Comparison of ENCODE assay signal across 11 cellular contexts in the genomic region with DNA sequence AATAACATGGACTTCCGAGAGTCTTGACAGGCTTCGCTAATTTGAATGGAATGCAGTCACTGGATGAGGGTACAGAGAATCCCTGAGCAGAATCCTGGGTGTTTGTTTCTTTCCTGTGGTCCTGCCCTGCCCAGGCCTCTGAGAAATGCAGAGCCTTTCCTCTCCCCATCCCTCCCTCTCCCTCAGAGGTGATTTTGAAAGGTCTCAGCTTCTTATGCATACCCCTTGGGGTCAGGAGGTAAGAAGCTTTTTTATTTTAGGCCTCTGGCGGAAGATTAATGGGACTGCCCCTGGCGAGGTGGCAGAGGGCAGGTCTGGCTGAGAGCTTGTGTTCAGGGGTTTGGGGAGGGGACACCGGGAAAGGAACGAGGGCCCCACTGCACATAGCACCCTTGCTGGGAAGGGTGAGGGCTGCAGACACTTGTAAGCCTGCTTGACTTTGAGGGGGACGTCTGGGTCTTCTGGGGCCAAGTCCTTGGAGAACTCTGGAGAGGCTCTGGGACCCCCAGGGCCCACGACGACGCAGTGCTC.
DNase-seq lines count a peak whose midpoint lies in the region; ATAC-seq and TF ChIP-seq lines count a peak whose summit lies in the region.
"Had no signal": no experiment of that assay in that cellular context is flagged by ENCODE, and none has a peak within 500 bp of the region (broad histone marks: within the 10 kb centered on the region; RNA-seq: fewer than 3 reads in every experiment).

No MANE protein-coding gene starts in this region.

- peaks cover 58% of the 10 kb centered on the region for H3K79me1 ChIP-seq in trophoblast cell (ENCODE audit: low read length)

- peak overlapping the region; percentile 4 for H3K18ac ChIP-seq in trophoblast cell (ENCODE audit: low read length)

- peak overlapping the region; percentile 18 for H2BK5ac ChIP-seq in trophoblast cell (ENCODE audit: low read depth, low read length, poor library complexity)

- DNase-seq in adipocyte (ENCODE audit: low read depth) (peak; percentile 37), right atrium auricular region (ENCODE audit: low spot score) (no peak), trophoblast cell (peak; percentile 88 to 93), HuH-7.5 (ENCODE audit: low spot score) (no peak), DMS79 treated with DMSO at 0.1 percent for 48 hours (lab: John Stamatoyannopoulos, UW) (no peak), NCI-H1048 (lab: John Stamatoyannopoulos, UW) (no peak)
- DNase-seq: activated CD8-positive, alpha-beta memory T cell treated with anti-CD3 and anti-CD28 coated beads, Interleukin-2, amount 50 U/mL, for 48 hours; effector memory CD4-positive, alpha-beta T cell; NCI-H2081 had no signal

- H3K79me2 ChIP-seq in ACC112 (ENCODE audit: control insufficient read depth, insufficient read depth, low read length, unreplicated experiment) (no peaks in the 10 kb centered on the region), trophoblast cell (ENCODE audit: control insufficient read depth, insufficient read depth, low read length, poor library complexity) (peaks cover 4% of the 10 kb centered on the region)

- H3K9me3 ChIP-seq in adipocyte (ENCODE audit: control insufficient read depth, low read length) (no peaks in the 10 kb centered on the region), right atrium auricular region (no peaks in the 10 kb centered on the region), trophoblast cell (ENCODE audit: insufficient read depth, low read depth, low read length) (no peaks in the 10 kb centered on the region)

- peak overlapping the region; percentile 34 for H2BK120ac ChIP-seq in trophoblast cell (ENCODE audit: insufficient read depth, low read length, poor library complexity)

- peak overlapping the region; percentile 71 for H3K9ac ChIP-seq in adipocyte (ENCODE audit: low read length)
- no peak overlapping the region for H3K9ac ChIP-seq in trophoblast cell (ENCODE audit: low read length)

- no peak for TF ChIP-seq CTCF in right atrium auricular region (IDR thresholded peaks at IDR 0.05)

- H2BK12ac ChIP-seq in trophoblast cell (ENCODE audit: low read length): peak overlapping the region; percentile 46

- no CpG with 5 or more reads among the region's 10 CpGs for WGBS in trophoblast cell (ENCODE audit: extremely low coverage, insufficient coverage, insufficient read length)

- H3K27ac ChIP-seq in ACC112 (ENCODE audit: low read depth, low read length): peak overlapping the region; percentile 85
- peak overlapping the region; percentile 63 to 76 for H3K27ac ChIP-seq in right atrium auricular region
- H3K27ac ChIP-seq in trophoblast cell (ENCODE audit: low read depth, low read length): peak overlapping the region; percentile 83

- H4K8ac ChIP-seq in trophoblast cell (ENCODE audit: low read depth, low read length): peak overlapping the region; percentile 26

- H3K36me3 ChIP-seq in ACC112 (ENCODE audit: insufficient read depth, low read length) (no peaks in the 10 kb centered on the region), adipocyte (ENCODE audit: control insufficient read depth, insufficient read depth, low read length, severe bottlenecking) (no peaks in the 10 kb centered on the region), right atrium auricular region (no peaks in the 10 kb centered on the region), trophoblast cell (ENCODE audit: control insufficient read depth in 1 of 2, insufficient read depth in 2 of 2, low read length in 2 of 2) (no peaks in the 10 kb centered on the region)

- H3K27me3 ChIP-seq in ACC112 (ENCODE audit: insufficient read depth, low read length) (no peaks in the 10 kb centered on the region), adipocyte (replicated peaks; ENCODE audit: control insufficient read depth, insufficient read depth, low read length) (no peaks in the 10 kb centered on the region), right atrium auricular region (no peaks in the 10 kb centered on the region), trophoblast cell (ENCODE audit: insufficient read depth, low read length) (no peaks in the 10 kb centered on the region)

- peak overlapping the region; percentile 78 for H2AK5ac ChIP-seq in trophoblast cell (ENCODE audit: low read length)

- no peak overlapping the region for H3K23ac ChIP-seq in trophoblast cell (ENCODE audit: low read length)

- peaks cover 47% of the 10 kb centered on the region for H3K4me1 ChIP-seq in ACC112 (ENCODE audit: control insufficient read depth, insufficient read depth, low read length, unreplicated experiment)
- peaks cover 50% of the 10 kb centered on the region for H3K4me1 ChIP-seq in adipocyte (ENCODE audit: control insufficient read depth, insufficient read depth, low read length)
- H3K4me1 ChIP-seq in right atrium auricular region: peaks cover 2 to 39% of the 10 kb centered on the region in 2 donors
- H3K4me1 ChIP-seq in trophoblast cell (ENCODE audit: control insufficient read depth in 1 of 2, insufficient read depth in 2 of 2, low read length in 2 of 2): peaks cover 51 to 57% of the 10 kb centered on the region in 2 experiments

- H2AFZ ChIP-seq in ACC112 (ENCODE audit: low read length, unreplicated experiment) (no peak overlapping the region), trophoblast cell (ENCODE audit: insufficient read depth, low read length, poor library complexity) (no peak overlapping the region)

- H3K4me3 ChIP-seq in ACC112 (ENCODE audit: low read depth, low read length): no peak overlapping the region
- H3K4me3 ChIP-seq in adipocyte (ENCODE audit: low read length): no peak overlapping the region
- no peak overlapping the region for H3K4me3 ChIP-seq in right atrium auricular region
- H3K4me3 ChIP-seq in trophoblast cell (ENCODE audit: low read depth, low read length): no peak overlapping the region

- H3K14ac ChIP-seq in trophoblast cell (ENCODE audit: low read length): peak overlapping the region; percentile 33

- no peak overlapping the region for H4K12ac ChIP-seq in trophoblast cell (ENCODE audit: low read depth, low read length)

- no peak overlapping the region for H3K4me2 ChIP-seq in trophoblast cell (ENCODE audit: low read length)

- peak overlapping the region; percentile 60 for H3K4ac ChIP-seq in trophoblast cell (ENCODE audit: low read depth, low read length)

- H4K91ac ChIP-seq in trophoblast cell (ENCODE audit: low read depth, low read length): peak overlapping the region; percentile 95

- ATAC-seq in GM19397 (IDR thresholded peaks at IDR 0.05; ENCODE audit: unreplicated experiment): no peak

Comparison
In these comparisons a context has a peak if more than half of its experiments do, and no peak if none do; other contexts are left out.
1. DNase-seq: peak in adipocyte (single experiment) and trophoblast cell (2 of 2); none in right atrium auricular region (single experiment), HuH-7.5 (single experiment), DMS79 treated with DMSO at 0.1 percent for 48 hours (single experiment) and NCI-H1048 (single experiment).
2. Peak in every context shown above with its lines, with median percentiles within 50 percentile points of each other: H3K27ac ChIP-seq.